In the genomic region with DNA sequence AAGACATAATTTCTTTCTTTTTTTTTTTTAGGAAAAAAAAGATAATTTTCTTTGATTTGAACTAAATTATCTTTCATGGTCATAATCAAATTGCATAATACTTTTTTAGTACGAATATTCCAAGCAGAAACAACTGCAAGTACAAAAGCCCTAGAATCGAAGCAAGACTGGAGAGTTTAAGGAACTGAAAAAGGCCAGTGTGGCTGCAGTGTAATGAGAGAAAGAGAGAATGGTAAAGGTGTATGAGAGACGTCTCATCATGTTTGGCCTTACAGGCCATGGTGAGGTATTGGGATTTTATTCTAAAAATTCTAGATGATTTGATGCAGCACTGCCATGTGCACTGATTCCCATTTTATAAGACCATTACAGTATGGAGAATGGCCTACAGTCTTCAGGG, we compare ENCODE assay signal across 24 cellular contexts.
DNase-seq lines count a peak whose midpoint lies in the region; ATAC-seq, FAIRE-seq and TF ChIP-seq lines count a peak whose summit lies in the region.
"Had no signal": no experiment of that assay in that cellular context is flagged by ENCODE, and none has a peak within 500 bp of the region (broad histone marks: within the 10 kb centered on the region; RNA-seq: fewer than 3 reads in every experiment).

No MANE protein-coding gene starts in this region.

- intact Hi-C loops in mammary epithelial cell (cut with micrococcal nuclease): no loop called here

- H3K4me1 ChIP-seq in mammary epithelial cell (ENCODE audit: insufficient read depth, low read length): no peaks in the 10 kb centered on the region
- H3K4me1 ChIP-seq: BE2C, body of pancreas, left ventricle myocardium inferior, prostate gland had no signal

- no peak for TF ChIP-seq POLR2A in GM12891 (IDR thresholded peaks at IDR 0.05; ENCODE audit: low read depth, low read length)

- CTCF ChIA-PET in mammary epithelial cell (lab: Charles Lee; ENCODE audit: low non-redundant PET): no interaction called here

- ATAC-seq in GM19372 (IDR thresholded peaks at IDR 0.05; ENCODE audit: low read depth, unreplicated experiment): peak; percentile 76
- ATAC-seq in HG02678 (IDR thresholded peaks at IDR 0.05; ENCODE audit: unreplicated experiment): peak; percentile 59
- ATAC-seq in HG03460 (IDR thresholded peaks at IDR 0.05; ENCODE audit: unreplicated experiment): peak; percentile 63
- ATAC-seq in GM18498 (IDR thresholded peaks at IDR 0.05; ENCODE audit: unreplicated experiment): no peak
- ATAC-seq: body of pancreas had no signal

- H3K79me2 ChIP-seq in mammary epithelial cell (ENCODE audit: insufficient read depth, low read length): no peaks in the 10 kb centered on the region

- no peaks in the 10 kb centered on the region for H3K9me3 ChIP-seq in mammary epithelial cell (replicated peaks; ENCODE audit: insufficient read depth, low read length)
- H3K9me3 ChIP-seq: BE2C, body of pancreas, left ventricle myocardium inferior, prostate gland had no signal

- FAIRE-seq in GM12891 (lab: Jason Lieb, UNC) (peak; percentile 58), RCC 7860 (lab: Jason Lieb, UNC) (no peak)
- FAIRE-seq: colon had no signal

- no peak overlapping the region for H3K9ac ChIP-seq in mammary epithelial cell (ENCODE audit: insufficient read depth, low read length)

- DNase-seq in GM12891 (ENCODE audit: insufficient read length, low spot score) (no peak), KBM-7 (no peak), mammary epithelial cell (no peak), RCC 7860 (ENCODE audit: low spot score) (no peak)
- DNase-seq: activated CD4-positive, alpha-beta T cell treated with anti-CD3 and anti-CD28 coated beads, Interleukin-2, amount 10 ng/mL, durations not matched to agents 24 days and 14 days; BE2C; body of pancreas; Calu3; EL; head of caudate nucleus; KG1; left ventricle myocardium inferior; NCI-H1048; NCI-H2029 treated with DMSO at 0.1 percent for 48 hours; NCI-H446 treated with DMSO at 0.1 percent for 48 hours; NK-92 treated with Interleukin-12 subunit alpha and Interleukin-12 subunit beta, amount 100 ng/mL, for 24 hours; stimulated activated CD4-positive, alpha-beta T cell treated with anti-CD3 and anti-CD28 coated beads, Interleukin-4, amount 100 ng/mL, for 24 hours had no signal

- H3K36me3 ChIP-seq in mammary epithelial cell (ENCODE audit: insufficient read depth, low read length): no peaks in the 10 kb centered on the region
- H3K36me3 ChIP-seq: BE2C, left ventricle myocardium inferior, prostate gland had no signal

- H3K27ac ChIP-seq in mammary epithelial cell (ENCODE audit: insufficient read depth, low read depth, low read length): no peak overlapping the region
- H3K27ac ChIP-seq: body of pancreas, left ventricle myocardium inferior, prostate gland had no signal

- H4K20me1 ChIP-seq in mammary epithelial cell (ENCODE audit: insufficient read depth, low read length): no peaks in the 10 kb centered on the region

- H2AFZ ChIP-seq in mammary epithelial cell (ENCODE audit: low read depth, low read length): no peak overlapping the region

- dilution Hi-C loops in mammary epithelial cell (cut with HindIII; ENCODE audit: low sequenced_read_pairs): no loop called here

- no peaks in the 10 kb centered on the region for H3K27me3 ChIP-seq in mammary epithelial cell (ENCODE audit: insufficient read depth, low read length)
- H3K27me3 ChIP-seq: BE2C, body of pancreas had no signal

- TF ChIP-seq CTCF in mammary epithelial cell (conservative IDR thresholded peaks at IDR 0.05 in 1 of 2, IDR thresholded peaks at IDR 0.05 in 1 of 2; ENCODE audit: extremely low read depth in 1 of 2, insufficient read depth in 1 of 2, low read depth in 1 of 2, low read length in 2 of 2): no peak

- H3K4me3 ChIP-seq in mammary epithelial cell (replicated peaks in 1 of 3; ENCODE audit: insufficient read depth in 1 of 3, low read depth in 2 of 3, low read length in 3 of 3): no peak overlapping the region
- H3K4me3 ChIP-seq: body of pancreas, left ventricle myocardium inferior, prostate gland, smooth muscle cell had no signal

- 75% methylated on average over 3 of the region's 3 CpGs for WGBS in mammary epithelial cell (ENCODE audit: low coverage, missing lambda C conversion rate)

- no peak overlapping the region for H3K4me2 ChIP-seq in mammary epithelial cell (ENCODE audit: insufficient read depth, low read depth, low read length)
- H3K4me2 ChIP-seq: smooth muscle cell had no signal

- in situ Hi-C loops in KBM-7 (cut with MboI; ENCODE audit: low pct_unique_long_range_greater_than_20kb, low sequenced_read_pairs): loop anchor here (25.0 kb wide), 1 partner anchor 408 kb away; no protein-coding TSS in a partner anchor
- in situ Hi-C loops in mammary epithelial cell (cut with MboI; ENCODE audit: low sequenced_read_pairs in 2 of 2): no loop called here

- no TSS peak for BruUV-seq in mammary epithelial cell (replicated peaks; lab: Mats Ljungman, UMichigan)

TF ChIP-seq in GM12891, 5 proteins besides CTCF, POLR2A, EP300 and RAD21:
- TF ChIP-seq PAX5 (IDR thresholded peaks at IDR 0.05; ENCODE audit: insufficient read depth, low read length, severe bottlenecking) (no peak), SPI1 (IDR thresholded peaks at IDR 0.05; ENCODE audit: low read depth, low read length) (peak; percentile 95)
